In the genomic region with DNA sequence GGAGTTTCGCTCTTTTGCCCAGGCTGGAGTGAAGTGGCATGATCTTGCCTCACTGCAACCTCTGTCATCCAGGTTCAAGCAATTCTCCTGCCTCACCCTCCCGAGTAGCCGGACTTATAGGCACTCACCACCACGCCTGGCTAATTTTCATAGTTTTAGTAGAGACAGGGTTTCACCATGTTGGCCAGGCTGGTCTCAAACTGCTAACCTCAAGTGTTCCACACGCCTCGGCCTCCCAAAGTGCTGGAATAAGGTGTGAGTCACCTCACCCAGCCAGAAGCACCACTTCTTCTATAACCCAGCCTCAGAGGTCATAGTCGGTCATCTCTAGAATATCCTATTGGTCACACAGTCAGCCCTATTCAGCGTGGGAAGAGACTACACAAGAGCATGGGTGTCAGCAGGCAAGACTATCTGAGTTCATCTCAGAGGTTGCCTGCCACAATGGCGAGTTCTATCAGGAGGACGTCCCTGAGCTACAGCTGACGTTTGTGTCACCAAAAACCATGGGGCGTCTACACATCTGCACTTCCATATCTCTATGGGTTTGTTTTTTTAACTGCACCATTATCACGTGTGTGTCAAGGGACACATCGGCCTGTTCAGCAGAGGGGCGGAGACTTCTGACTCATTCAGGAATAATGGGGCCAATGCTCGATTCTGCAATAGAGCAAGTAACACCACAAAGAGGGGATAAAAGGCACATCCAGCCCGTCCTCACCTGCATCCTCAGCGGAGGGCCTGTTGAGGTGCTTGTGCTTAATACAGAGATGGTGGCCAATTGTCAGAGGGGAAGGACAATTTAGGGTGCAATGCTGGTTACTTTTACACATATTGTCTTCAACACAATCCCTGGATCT, we compare ENCODE assay signal across 1 cellular context.
TF ChIP-seq lines count a peak whose summit lies in the region.

No MANE protein-coding gene starts in this region.

TF ChIP-seq in K562, 482 proteins besides CTCF, POLR2A, EP300 and RAD21 (continued from another document and continues in another):
- TF ChIP-seq, protein P1, sequence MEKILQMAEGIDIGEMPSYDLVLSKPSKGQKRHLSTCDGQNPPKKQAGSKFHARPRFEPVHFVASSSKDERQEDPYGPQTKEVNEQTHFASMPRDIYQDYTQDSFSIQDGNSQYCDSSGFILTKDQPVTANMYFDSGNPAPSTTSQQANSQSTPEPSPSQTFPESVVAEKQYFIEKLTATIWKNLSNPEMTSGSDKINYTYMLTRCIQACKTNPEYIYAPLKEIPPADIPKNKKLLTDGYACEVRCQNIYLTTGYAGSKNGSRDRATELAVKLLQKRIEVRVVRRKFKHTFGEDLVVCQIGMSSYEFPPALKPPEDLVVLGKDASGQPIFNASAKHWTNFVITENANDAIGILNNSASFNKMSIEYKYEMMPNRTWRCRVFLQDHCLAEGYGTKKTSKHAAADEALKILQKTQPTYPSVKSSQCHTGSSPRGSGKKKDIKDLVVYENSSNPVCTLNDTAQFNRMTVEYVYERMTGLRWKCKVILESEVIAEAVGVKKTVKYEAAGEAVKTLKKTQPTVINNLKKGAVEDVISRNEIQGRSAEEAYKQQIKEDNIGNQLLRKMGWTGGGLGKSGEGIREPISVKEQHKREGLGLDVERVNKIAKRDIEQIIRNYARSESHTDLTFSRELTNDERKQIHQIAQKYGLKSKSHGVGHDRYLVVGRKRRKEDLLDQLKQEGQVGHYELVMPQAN (IDR thresholded peaks at IDR 0.05; ENCODE audit: borderline replicate concordance): no peak
- TF ChIP-seq NR0B1 (IDR thresholded peaks at IDR 0.05; ENCODE audit: partially characterized antibody) (no peak), IFI16 (CRISPR knock-in tag; IDR thresholded peaks at IDR 0.05) (no peak), MEIS2 (IDR thresholded peaks at IDR 0.05; ENCODE audit: partially characterized antibody) (peak; percentile 90), ILK (tag; IDR thresholded peaks at IDR 0.05; ENCODE audit: borderline replicate concordance, low read depth) (no peak), ZBTB2 (IDR thresholded peaks at IDR 0.05) (peak; percentile 13; the same call in 1 of the 2 replicates), KAT2B (IDR thresholded peaks at IDR 0.05; ENCODE audit: low read depth, low read length) (no peak), EGR1 (conservative IDR thresholded peaks at IDR 0.05) (peak; percentile 88), MED1 (CRISPR knock-in tag; IDR thresholded peaks at IDR 0.05; ENCODE audit: borderline replicate concordance) (no peak), ZNF551 (CRISPR knock-in tag; IDR thresholded peaks at IDR 0.05) (no peak), MEF2D (tag; conservative IDR thresholded peaks at IDR 0.05; ENCODE audit: low read depth) (peak; percentile 51), TEAD4 (IDR thresholded peaks at IDR 0.05; ENCODE audit: low read length) (peak; percentile 87), TEAD4 (CRISPR knock-in tag; IDR thresholded peaks at IDR 0.05; ENCODE audit: borderline replicate concordance) (no peak), COPS2 (conservative IDR thresholded peaks at IDR 0.05) (no peak), MITF (IDR thresholded peaks at IDR 0.05) (peak; percentile 88), HOXB6 (CRISPR knock-in tag; IDR thresholded peaks at IDR 0.05; ENCODE audit: borderline replicate concordance) (no peak), NFE2 (IDR thresholded peaks at IDR 0.05; ENCODE audit: low read depth) (0 out of 2 replicates have a peak, but pooled peaks have one; percentile 31), MAFK (IDR thresholded peaks at IDR 0.05; ENCODE audit: low read length) (peak; percentile 31), TSHZ1 (CRISPR knock-in tag; IDR thresholded peaks at IDR 0.05) (no peak), TCF15 (CRISPR knock-in tag; IDR thresholded peaks at IDR 0.05) (peak; percentile 3; the same call in 1 of the 2 replicates), RFX1 (IDR thresholded peaks at IDR 0.05) (no peak), CREM (IDR thresholded peaks at IDR 0.05; ENCODE audit: low read depth) (peak; percentile 92), ZNF121 (CRISPR knock-in tag; conservative IDR thresholded peaks at IDR 0.05) (no peak), SIN3B (IDR thresholded peaks at IDR 0.05; ENCODE audit: low read depth) (no peak), RHOXF2B (CRISPR knock-in tag; conservative IDR thresholded peaks at IDR 0.05) (peak; percentile 77), L3MBTL2 (IDR thresholded peaks at IDR 0.05) (peak; percentile 97), SOX6 (IDR thresholded peaks at IDR 0.05) (peak; percentile 98), PML (IDR thresholded peaks at IDR 0.05; ENCODE audit: low read length) (peak; percentile 61; the same call in 1 of the 2 replicates), ZNF24 (IDR thresholded peaks at IDR 0.05) (peak; percentile 75; the same call in 1 of the 2 replicates), MTA1 (IDR thresholded peaks at IDR 0.05; ENCODE audit: borderline replicate concordance) (peak; percentile 63), PHTF2 (CRISPR knock-in tag; IDR thresholded peaks at IDR 0.05) (no peak), TBP (optimal IDR thresholded peaks at IDR 0.05; ENCODE audit: low read depth, low read length) (peak; percentile 92), XRCC5 (IDR thresholded peaks at IDR 0.05; ENCODE audit: low read depth, low read length) (no peak; the same call in 1 of the 2 replicates), TSC22D4 (tag; IDR thresholded peaks at IDR 0.05) (no peak)
- TF ChIP-seq, protein P2, sequence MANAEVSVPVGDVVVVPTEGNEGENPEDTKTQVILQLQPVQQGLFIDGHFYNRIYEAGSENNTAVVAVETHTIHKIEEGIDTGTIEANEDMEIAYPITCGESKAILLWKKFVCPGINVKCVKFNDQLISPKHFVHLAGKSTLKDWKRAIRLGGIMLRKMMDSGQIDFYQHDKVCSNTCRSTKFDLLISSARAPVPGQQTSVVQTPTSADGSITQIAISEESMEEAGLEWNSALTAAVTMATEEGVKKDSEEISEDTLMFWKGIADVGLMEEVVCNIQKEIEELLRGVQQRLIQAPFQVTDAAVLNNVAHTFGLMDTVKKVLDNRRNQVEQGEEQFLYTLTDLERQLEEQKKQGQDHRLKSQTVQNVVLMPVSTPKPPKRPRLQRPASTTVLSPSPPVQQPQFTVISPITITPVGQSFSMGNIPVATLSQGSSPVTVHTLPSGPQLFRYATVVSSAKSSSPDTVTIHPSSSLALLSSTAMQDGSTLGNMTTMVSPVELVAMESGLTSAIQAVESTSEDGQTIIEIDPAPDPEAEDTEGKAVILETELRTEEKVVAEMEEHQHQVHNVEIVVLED (CRISPR knock-in tag; IDR thresholded peaks at IDR 0.05): no peak
- TF ChIP-seq, protein P3, sequence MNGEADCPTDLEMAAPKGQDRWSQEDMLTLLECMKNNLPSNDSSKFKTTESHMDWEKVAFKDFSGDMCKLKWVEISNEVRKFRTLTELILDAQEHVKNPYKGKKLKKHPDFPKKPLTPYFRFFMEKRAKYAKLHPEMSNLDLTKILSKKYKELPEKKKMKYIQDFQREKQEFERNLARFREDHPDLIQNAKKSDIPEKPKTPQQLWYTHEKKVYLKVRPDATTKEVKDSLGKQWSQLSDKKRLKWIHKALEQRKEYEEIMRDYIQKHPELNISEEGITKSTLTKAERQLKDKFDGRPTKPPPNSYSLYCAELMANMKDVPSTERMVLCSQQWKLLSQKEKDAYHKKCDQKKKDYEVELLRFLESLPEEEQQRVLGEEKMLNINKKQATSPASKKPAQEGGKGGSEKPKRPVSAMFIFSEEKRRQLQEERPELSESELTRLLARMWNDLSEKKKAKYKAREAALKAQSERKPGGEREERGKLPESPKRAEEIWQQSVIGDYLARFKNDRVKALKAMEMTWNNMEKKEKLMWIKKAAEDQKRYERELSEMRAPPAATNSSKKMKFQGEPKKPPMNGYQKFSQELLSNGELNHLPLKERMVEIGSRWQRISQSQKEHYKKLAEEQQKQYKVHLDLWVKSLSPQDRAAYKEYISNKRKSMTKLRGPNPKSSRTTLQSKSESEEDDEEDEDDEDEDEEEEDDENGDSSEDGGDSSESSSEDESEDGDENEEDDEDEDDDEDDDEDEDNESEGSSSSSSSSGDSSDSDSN (IDR thresholded peaks at IDR 0.05; ENCODE audit: borderline replicate concordance in 1 of 2, low read depth in 2 of 2, low read length in 2 of 2): 0 out of 4 replicates have a peak, but pooled peaks of 1 of the 2 experiments have one; percentile 49
- TF ChIP-seq, protein P4, sequence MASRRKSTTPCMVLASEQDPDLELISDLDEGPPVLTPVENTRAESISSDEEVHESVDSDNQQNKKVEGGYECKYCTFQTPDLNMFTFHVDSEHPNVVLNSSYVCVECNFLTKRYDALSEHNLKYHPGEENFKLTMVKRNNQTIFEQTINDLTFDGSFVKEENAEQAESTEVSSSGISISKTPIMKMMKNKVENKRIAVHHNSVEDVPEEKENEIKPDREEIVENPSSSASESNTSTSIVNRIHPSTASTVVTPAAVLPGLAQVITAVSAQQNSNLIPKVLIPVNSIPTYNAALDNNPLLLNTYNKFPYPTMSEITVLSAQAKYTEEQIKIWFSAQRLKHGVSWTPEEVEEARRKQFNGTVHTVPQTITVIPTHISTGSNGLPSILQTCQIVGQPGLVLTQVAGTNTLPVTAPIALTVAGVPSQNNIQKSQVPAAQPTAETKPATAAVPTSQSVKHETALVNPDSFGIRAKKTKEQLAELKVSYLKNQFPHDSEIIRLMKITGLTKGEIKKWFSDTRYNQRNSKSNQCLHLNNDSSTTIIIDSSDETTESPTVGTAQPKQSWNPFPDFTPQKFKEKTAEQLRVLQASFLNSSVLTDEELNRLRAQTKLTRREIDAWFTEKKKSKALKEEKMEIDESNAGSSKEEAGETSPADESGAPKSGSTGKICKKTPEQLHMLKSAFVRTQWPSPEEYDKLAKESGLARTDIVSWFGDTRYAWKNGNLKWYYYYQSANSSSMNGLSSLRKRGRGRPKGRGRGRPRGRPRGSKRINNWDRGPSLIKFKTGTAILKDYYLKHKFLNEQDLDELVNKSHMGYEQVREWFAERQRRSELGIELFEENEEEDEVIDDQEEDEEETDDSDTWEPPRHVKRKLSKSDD (conservative IDR thresholded peaks at IDR 0.05; ENCODE audit: low read length): 0 out of 2 replicates have a peak, but pooled peaks have one; percentile 23
- TF ChIP-seq, protein P5, sequence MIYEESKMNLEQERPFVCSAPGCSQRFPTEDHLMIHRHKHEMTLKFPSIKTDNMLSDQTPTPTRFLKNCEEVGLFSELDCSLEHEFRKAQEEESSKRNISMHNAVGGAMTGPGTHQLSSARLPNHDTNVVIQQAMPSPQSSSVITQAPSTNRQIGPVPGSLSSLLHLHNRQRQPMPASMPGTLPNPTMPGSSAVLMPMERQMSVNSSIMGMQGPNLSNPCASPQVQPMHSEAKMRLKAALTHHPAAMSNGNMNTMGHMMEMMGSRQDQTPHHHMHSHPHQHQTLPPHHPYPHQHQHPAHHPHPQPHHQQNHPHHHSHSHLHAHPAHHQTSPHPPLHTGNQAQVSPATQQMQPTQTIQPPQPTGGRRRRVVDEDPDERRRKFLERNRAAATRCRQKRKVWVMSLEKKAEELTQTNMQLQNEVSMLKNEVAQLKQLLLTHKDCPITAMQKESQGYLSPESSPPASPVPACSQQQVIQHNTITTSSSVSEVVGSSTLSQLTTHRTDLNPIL (CRISPR knock-in tag; IDR thresholded peaks at IDR 0.05): peak; percentile 51; the same call in 1 of the 2 replicates
